ENCODE assay signal across 8 cellular contexts in genomic region chr1:67683736-67684525, GRCh38. TPM values are rescaled to one million over a fixed set of nuclear protein-coding genes. Genes with fewer than 3 reads are reported as not detected.
DNase-seq lines count a peak whose midpoint lies in the region; ATAC-seq and TF ChIP-seq lines count a peak whose summit lies in the region.

No MANE protein-coding gene starts in this region.

- no peak for TF ChIP-seq CTCF in OCI-LY1 (IDR thresholded peaks at IDR 0.05; ENCODE audit: low read length)
- TF ChIP-seq CTCF in adrenal gland (IDR thresholded peaks at IDR 0.05): no peak
- TF ChIP-seq CTCF in right lobe of liver (IDR thresholded peaks at IDR 0.05): no peak

- peaks cover 5% of the 10 kb centered on the region; the same call in 1 of the 2 replicates for H3F3A ChIP-seq in OCI-LY1 (ENCODE audit: insufficient read depth, low read length)

- H3K9me3 ChIP-seq in OCI-LY1 (ENCODE audit: low read length) (no peaks in the 10 kb centered on the region), adrenal gland (replicated peaks in 1 of 3) (no peaks in the 10 kb centered on the region), right lobe of liver (no peaks in the 10 kb centered on the region)

- H3K4me3 ChIP-seq in OCI-LY1 (ENCODE audit: low read depth, low read length, poor library complexity, severe bottlenecking) (peak overlapping the region; percentile 91), adrenal gland (peak overlapping the region in 1 of 4 donors; percentile 41), right lobe of liver (peak overlapping the region; percentile 37 to 80 (median 69))

- no peak for ATAC-seq in right lobe of liver
- ATAC-seq in GM21825 (IDR thresholded peaks at IDR 0.05; ENCODE audit: unreplicated experiment): no peak

- no peaks in the 10 kb centered on the region for H3K9me2 ChIP-seq in OCI-LY1 (ENCODE audit: low read depth, low read length)

- H3K36me3 ChIP-seq in OCI-LY1 (ENCODE audit: insufficient read depth, low read length) (peaks cover 38% of the 10 kb centered on the region), adrenal gland (replicated peaks in 1 of 2) (peaks cover 0 to 6% of the 10 kb centered on the region in 2 donors), right lobe of liver (peaks cover 0 to 16% (median 5%) of the 10 kb centered on the region in 4 donors)

- intact Hi-C loops in adrenal gland (cut with DNase I) (loop anchor here in 1 of 2 donors (10.0 kb wide), 1 partner anchor 119 kb away; no protein-coding TSS in a partner anchor), right lobe of liver (cut with DNase I) (no loop called here)

- H2AFZ ChIP-seq in OCI-LY1 (ENCODE audit: low read length): 0 out of 2 replicates have a peak overlapping the region, but pooled peaks have one; percentile 13

- H4K20me1 ChIP-seq in OCI-LY1 (ENCODE audit: insufficient read depth, low read length): no peaks in the 10 kb centered on the region

- 18 to 32% (median 27%) methylated on average over 6 to 8 of the region's 8 CpGs for WGBS in adrenal gland, 4 donors
- 8% methylated on average over 8 of the region's 8 CpGs for WGBS in right lobe of liver (ENCODE audit: insufficient coverage, low coverage, low lambda C conversion rate, missing lambda C conversion rate)

- H3K4me2 ChIP-seq in OCI-LY1 (ENCODE audit: low read length): peak overlapping the region; percentile 69

- H3K27ac ChIP-seq in OCI-LY1 (ENCODE audit: low read depth, low read length, poor library complexity, severe bottlenecking) (peak overlapping the region; percentile 85), adrenal gland (peak overlapping the region in 4 of 5 donors; percentile 8 to 93 (median 56)), right lobe of liver (peak overlapping the region; percentile 34 to 77 (median 56))

- no peak for TF ChIP-seq POLR2A in adrenal gland (IDR thresholded peaks at IDR 0.05)
- TF ChIP-seq POLR2A in right lobe of liver (IDR thresholded peaks at IDR 0.05): no peak

- peaks cover 23% of the 10 kb centered on the region for H3K79me2 ChIP-seq in OCI-LY1 (ENCODE audit: insufficient read depth, low read length)

- DNase-seq in DMS 273 (lab: John Stamatoyannopoulos, UW; ENCODE audit: unreplicated experiment) (peak; percentile 70), adrenal gland (peak in 1 of 7 donors; percentile 30), right lobe of liver (no peak), NCI-H510A (lab: John Stamatoyannopoulos, UW) (no peak), NCI-H345 (lab: John Stamatoyannopoulos, UW) (no peak)
- DNase-seq in stimulated activated CD8-positive, alpha-beta memory T cell treated with anti-CD3 and anti-CD28 coated beads, Interleukin-4, amount 100 ng/mL, for 48 hours: peak; percentile 71

- H3K27me3 ChIP-seq in OCI-LY1 (ENCODE audit: insufficient read depth, low read length) (no peaks in the 10 kb centered on the region), adrenal gland (no peaks in the 10 kb centered on the region), right lobe of liver (no peaks in the 10 kb centered on the region)

- H3K4me1 ChIP-seq in OCI-LY1 (ENCODE audit: insufficient read depth, low read length, severe bottlenecking) (peaks cover 54% of the 10 kb centered on the region), adrenal gland (replicated peaks in 1 of 2) (peaks cover 12 to 27% of the 10 kb centered on the region in 2 donors), right lobe of liver (peaks cover 0 to 28% (median 7%) of the 10 kb centered on the region in 4 donors)

- peak overlapping the region; percentile 51 for H3K9ac ChIP-seq in OCI-LY1 (ENCODE audit: low read length)

RNA-seq across cellular contexts. Expression of gene GADD45A, which starts 1.1 kb away (rescaled TPM):
- total RNA-seq in adrenal gland (10 to 100 TPM in 5 of 8 donors, 1 to 10 TPM in 3; 5.3 to 26.9 (median 11.5) TPM), right lobe of liver (10 to 100 TPM; 14.1 to 66.4 (median 43.6) TPM)
- 10 to 100 TPM in 2 of 3 donors, 1 to 10 TPM in 1; 9.2 to 20.9 (median 19.6) TPM for polyA plus RNA-seq in adrenal gland

Comparison
In these comparisons a context has a peak if more than half of its experiments do, and no peak if none do; other contexts are left out.
1. DNase-seq: peak in DMS 273 (single experiment) and stimulated activated CD8-positive, alpha-beta memory T cell treated with anti-CD3 and anti-CD28 coated beads, Interleukin-4, amount 100 ng/mL, for 48 hours (single experiment); none in right lobe of liver (0 of 3), NCI-H510A (single experiment) and NCI-H345 (single experiment).
2. Peak in every context shown above with its lines, with median percentiles within 50 percentile points of each other: H3K27ac ChIP-seq.